1 cellular context compared by ENCODE assay signal in the genomic region with DNA sequence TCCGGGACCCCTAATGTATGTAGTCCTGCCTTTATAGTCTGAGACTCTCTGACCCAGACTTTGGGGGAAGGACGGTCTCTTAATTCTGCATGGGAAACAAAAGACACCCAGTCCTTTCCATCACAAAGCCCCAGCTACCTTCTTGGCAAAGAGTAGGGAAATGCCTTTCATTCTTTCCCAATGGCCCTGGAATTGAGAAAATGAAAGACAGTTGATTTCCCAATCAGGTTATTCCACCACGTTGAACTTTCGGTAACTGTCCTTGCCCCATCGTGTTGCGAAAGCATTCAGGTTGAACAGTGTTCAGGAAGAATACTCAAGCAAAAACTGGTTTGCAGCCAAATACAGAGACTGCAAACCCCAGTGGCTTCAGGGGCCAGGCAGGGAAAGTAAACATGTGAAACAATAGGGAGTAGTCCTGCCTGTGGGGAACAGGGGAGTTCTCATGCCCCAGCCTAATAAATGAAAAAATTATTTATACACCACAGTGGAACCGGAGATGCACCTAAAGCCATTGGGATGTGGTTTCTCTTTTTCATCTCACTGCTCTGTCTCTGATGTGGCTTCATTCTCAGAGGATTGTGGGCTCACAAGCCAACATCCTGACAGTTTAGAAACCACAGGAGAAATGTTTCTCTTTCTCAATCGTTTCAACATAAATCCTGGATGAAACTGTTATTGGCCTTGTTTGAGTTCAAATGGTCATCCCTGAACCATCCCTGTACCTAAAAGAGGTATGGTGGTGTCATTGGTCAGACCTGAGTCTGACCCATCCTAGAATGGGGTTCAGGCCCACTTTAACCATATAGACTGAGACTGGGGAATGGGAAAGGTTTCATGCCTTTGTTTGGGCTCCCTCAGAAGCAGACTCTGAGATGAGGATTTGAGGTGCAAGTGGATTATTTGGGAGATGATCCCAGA.
TF ChIP-seq lines count a peak whose summit lies in the region.

No MANE protein-coding gene starts in this region.

TF ChIP-seq in HepG2, 621 proteins besides CTCF, POLR2A, EP300 and RAD21 (continued from another document and continues in another):
- TF ChIP-seq, protein P1, sequence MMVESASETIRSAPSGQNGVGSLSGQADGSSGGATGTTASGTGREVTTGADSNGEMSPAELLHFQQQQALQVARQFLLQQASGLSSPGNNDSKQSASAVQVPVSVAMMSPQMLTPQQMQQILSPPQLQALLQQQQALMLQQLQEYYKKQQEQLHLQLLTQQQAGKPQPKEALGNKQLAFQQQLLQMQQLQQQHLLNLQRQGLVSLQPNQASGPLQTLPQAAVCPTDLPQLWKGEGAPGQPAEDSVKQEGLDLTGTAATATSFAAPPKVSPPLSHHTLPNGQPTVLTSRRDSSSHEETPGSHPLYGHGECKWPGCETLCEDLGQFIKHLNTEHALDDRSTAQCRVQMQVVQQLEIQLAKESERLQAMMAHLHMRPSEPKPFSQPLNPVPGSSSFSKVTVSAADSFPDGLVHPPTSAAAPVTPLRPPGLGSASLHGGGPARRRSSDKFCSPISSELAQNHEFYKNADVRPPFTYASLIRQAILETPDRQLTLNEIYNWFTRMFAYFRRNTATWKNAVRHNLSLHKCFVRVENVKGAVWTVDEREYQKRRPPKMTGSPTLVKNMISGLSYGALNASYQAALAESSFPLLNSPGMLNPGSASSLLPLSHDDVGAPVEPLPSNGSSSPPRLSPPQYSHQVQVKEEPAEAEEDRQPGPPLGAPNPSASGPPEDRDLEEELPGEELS (CRISPR knock-in tag; IDR thresholded peaks at IDR 0.05), result peak; percentile 99
- TF ChIP-seq ZNF556 (CRISPR knock-in tag; IDR thresholded peaks at IDR 0.05; ENCODE audit: borderline replicate concordance) (peak; percentile 99), ZNF572 (CRISPR knock-in tag; IDR thresholded peaks at IDR 0.05) (peak; percentile 94), CC2D1A (CRISPR knock-in tag; IDR thresholded peaks at IDR 0.05) (peak; percentile 96; the same call in 1 of the 2 replicates), ZNF33A (CRISPR knock-in tag; IDR thresholded peaks at IDR 0.05; ENCODE audit: borderline replicate concordance) (peak; percentile 81; the same call in 1 of the 2 replicates), STAT5B (CRISPR knock-in tag; IDR thresholded peaks at IDR 0.05) (0 out of 2 replicates have a peak, but pooled peaks have one; percentile 81), PAF1 (CRISPR knock-in tag; IDR thresholded peaks at IDR 0.05) (no peak), SRY (CRISPR knock-in tag; IDR thresholded peaks at IDR 0.05) (no peak; the same call in 1 of the 2 replicates), HOXA5 (CRISPR knock-in tag; IDR thresholded peaks at IDR 0.05) (peak; percentile 97), ZFY (CRISPR knock-in tag; IDR thresholded peaks at IDR 0.05) (peak; percentile 55; the same call in 1 of the 2 replicates), CEBPB (IDR thresholded peaks at IDR 0.05; ENCODE audit: borderline replicate concordance, low read depth, low read length) (peak; percentile 100), ZNF446 (CRISPR knock-in tag; IDR thresholded peaks at IDR 0.05) (no peak; the same call in 1 of the 2 replicates), KLF16 (CRISPR knock-in tag; IDR thresholded peaks at IDR 0.05) (peak in 1 of 2 experiments; percentile 100; a peak in 2 of 4 replicates), NFATC3 (CRISPR knock-in tag; IDR thresholded peaks at IDR 0.05) (peak; percentile 98; the same call in 1 of the 2 replicates), ZNF550 (CRISPR knock-in tag; IDR thresholded peaks at IDR 0.05; ENCODE audit: borderline replicate concordance) (0 out of 2 replicates have a peak, but pooled peaks have one; percentile 75), AKAP8 (CRISPR knock-in tag; IDR thresholded peaks at IDR 0.05) (peak; percentile 90), KDM2A (CRISPR knock-in tag; IDR thresholded peaks at IDR 0.05; ENCODE audit: borderline replicate concordance, low read depth) (peak; percentile 86)
- TF ChIP-seq, protein P2, sequence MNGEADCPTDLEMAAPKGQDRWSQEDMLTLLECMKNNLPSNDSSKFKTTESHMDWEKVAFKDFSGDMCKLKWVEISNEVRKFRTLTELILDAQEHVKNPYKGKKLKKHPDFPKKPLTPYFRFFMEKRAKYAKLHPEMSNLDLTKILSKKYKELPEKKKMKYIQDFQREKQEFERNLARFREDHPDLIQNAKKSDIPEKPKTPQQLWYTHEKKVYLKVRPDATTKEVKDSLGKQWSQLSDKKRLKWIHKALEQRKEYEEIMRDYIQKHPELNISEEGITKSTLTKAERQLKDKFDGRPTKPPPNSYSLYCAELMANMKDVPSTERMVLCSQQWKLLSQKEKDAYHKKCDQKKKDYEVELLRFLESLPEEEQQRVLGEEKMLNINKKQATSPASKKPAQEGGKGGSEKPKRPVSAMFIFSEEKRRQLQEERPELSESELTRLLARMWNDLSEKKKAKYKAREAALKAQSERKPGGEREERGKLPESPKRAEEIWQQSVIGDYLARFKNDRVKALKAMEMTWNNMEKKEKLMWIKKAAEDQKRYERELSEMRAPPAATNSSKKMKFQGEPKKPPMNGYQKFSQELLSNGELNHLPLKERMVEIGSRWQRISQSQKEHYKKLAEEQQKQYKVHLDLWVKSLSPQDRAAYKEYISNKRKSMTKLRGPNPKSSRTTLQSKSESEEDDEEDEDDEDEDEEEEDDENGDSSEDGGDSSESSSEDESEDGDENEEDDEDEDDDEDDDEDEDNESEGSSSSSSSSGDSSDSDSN (CRISPR knock-in tag; IDR thresholded peaks at IDR 0.05), result peak; percentile 77
- TF ChIP-seq, protein P3, sequence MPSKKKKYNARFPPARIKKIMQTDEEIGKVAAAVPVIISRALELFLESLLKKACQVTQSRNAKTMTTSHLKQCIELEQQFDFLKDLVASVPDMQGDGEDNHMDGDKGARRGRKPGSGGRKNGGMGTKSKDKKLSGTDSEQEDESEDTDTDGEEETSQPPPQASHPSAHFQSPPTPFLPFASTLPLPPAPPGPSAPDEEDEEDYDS (CRISPR knock-in tag; IDR thresholded peaks at IDR 0.05), result peak; percentile 75
- TF ChIP-seq, protein P4, sequence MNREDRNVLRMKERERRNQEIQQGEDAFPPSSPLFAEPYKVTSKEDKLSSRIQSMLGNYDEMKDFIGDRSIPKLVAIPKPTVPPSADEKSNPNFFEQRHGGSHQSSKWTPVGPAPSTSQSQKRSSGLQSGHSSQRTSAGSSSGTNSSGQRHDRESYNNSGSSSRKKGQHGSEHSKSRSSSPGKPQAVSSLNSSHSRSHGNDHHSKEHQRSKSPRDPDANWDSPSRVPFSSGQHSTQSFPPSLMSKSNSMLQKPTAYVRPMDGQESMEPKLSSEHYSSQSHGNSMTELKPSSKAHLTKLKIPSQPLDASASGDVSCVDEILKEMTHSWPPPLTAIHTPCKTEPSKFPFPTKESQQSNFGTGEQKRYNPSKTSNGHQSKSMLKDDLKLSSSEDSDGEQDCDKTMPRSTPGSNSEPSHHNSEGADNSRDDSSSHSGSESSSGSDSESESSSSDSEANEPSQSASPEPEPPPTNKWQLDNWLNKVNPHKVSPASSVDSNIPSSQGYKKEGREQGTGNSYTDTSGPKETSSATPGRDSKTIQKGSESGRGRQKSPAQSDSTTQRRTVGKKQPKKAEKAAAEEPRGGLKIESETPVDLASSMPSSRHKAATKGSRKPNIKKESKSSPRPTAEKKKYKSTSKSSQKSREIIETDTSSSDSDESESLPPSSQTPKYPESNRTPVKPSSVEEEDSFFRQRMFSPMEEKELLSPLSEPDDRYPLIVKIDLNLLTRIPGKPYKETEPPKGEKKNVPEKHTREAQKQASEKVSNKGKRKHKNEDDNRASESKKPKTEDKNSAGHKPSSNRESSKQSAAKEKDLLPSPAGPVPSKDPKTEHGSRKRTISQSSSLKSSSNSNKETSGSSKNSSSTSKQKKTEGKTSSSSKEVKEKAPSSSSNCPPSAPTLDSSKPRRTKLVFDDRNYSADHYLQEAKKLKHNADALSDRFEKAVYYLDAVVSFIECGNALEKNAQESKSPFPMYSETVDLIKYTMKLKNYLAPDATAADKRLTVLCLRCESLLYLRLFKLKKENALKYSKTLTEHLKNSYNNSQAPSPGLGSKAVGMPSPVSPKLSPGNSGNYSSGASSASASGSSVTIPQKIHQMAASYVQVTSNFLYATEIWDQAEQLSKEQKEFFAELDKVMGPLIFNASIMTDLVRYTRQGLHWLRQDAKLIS (CRISPR knock-in tag; IDR thresholded peaks at IDR 0.05), result no peak; the same call in 1 of the 2 replicates
- TF ChIP-seq, protein P5, sequence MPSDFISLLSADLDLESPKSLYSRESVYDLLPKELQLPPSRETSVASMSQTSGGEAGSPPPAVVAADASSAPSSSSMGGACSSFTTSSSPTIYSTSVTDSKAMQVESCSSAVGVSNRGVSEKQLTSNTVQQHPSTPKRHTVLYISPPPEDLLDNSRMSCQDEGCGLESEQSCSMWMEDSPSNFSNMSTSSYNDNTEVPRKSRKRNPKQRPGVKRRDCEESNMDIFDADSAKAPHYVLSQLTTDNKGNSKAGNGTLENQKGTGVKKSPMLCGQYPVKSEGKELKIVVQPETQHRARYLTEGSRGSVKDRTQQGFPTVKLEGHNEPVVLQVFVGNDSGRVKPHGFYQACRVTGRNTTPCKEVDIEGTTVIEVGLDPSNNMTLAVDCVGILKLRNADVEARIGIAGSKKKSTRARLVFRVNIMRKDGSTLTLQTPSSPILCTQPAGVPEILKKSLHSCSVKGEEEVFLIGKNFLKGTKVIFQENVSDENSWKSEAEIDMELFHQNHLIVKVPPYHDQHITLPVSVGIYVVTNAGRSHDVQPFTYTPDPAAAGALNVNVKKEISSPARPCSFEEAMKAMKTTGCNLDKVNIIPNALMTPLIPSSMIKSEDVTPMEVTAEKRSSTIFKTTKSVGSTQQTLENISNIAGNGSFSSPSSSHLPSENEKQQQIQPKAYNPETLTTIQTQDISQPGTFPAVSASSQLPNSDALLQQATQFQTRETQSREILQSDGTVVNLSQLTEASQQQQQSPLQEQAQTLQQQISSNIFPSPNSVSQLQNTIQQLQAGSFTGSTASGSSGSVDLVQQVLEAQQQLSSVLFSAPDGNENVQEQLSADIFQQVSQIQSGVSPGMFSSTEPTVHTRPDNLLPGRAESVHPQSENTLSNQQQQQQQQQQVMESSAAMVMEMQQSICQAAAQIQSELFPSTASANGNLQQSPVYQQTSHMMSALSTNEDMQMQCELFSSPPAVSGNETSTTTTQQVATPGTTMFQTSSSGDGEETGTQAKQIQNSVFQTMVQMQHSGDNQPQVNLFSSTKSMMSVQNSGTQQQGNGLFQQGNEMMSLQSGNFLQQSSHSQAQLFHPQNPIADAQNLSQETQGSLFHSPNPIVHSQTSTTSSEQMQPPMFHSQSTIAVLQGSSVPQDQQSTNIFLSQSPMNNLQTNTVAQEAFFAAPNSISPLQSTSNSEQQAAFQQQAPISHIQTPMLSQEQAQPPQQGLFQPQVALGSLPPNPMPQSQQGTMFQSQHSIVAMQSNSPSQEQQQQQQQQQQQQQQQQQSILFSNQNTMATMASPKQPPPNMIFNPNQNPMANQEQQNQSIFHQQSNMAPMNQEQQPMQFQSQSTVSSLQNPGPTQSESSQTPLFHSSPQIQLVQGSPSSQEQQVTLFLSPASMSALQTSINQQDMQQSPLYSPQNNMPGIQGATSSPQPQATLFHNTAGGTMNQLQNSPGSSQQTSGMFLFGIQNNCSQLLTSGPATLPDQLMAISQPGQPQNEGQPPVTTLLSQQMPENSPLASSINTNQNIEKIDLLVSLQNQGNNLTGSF (CRISPR knock-in tag; IDR thresholded peaks at IDR 0.05), result 0 out of 2 replicates have a peak, but pooled peaks have one; percentile 79
- TF ChIP-seq, protein P6, sequence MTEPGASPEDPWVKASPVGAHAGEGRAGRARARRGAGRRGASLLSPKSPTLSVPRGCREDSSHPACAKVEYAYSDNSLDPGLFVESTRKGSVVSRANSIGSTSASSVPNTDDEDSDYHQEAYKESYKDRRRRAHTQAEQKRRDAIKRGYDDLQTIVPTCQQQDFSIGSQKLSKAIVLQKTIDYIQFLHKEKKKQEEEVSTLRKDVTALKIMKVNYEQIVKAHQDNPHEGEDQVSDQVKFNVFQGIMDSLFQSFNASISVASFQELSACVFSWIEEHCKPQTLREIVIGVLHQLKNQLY (CRISPR knock-in tag; IDR thresholded peaks at IDR 0.05), result peak; percentile 95
- TF ChIP-seq, protein P7, sequence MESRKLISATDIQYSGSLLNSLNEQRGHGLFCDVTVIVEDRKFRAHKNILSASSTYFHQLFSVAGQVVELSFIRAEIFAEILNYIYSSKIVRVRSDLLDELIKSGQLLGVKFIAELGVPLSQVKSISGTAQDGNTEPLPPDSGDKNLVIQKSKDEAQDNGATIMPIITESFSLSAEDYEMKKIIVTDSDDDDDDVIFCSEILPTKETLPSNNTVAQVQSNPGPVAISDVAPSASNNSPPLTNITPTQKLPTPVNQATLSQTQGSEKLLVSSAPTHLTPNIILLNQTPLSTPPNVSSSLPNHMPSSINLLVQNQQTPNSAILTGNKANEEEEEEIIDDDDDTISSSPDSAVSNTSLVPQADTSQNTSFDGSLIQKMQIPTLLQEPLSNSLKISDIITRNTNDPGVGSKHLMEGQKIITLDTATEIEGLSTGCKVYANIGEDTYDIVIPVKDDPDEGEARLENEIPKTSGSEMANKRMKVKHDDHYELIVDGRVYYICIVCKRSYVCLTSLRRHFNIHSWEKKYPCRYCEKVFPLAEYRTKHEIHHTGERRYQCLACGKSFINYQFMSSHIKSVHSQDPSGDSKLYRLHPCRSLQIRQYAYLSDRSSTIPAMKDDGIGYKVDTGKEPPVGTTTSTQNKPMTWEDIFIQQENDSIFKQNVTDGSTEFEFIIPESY (CRISPR knock-in tag; IDR thresholded peaks at IDR 0.05), result peak; percentile 94
- TF ChIP-seq, protein P8, sequence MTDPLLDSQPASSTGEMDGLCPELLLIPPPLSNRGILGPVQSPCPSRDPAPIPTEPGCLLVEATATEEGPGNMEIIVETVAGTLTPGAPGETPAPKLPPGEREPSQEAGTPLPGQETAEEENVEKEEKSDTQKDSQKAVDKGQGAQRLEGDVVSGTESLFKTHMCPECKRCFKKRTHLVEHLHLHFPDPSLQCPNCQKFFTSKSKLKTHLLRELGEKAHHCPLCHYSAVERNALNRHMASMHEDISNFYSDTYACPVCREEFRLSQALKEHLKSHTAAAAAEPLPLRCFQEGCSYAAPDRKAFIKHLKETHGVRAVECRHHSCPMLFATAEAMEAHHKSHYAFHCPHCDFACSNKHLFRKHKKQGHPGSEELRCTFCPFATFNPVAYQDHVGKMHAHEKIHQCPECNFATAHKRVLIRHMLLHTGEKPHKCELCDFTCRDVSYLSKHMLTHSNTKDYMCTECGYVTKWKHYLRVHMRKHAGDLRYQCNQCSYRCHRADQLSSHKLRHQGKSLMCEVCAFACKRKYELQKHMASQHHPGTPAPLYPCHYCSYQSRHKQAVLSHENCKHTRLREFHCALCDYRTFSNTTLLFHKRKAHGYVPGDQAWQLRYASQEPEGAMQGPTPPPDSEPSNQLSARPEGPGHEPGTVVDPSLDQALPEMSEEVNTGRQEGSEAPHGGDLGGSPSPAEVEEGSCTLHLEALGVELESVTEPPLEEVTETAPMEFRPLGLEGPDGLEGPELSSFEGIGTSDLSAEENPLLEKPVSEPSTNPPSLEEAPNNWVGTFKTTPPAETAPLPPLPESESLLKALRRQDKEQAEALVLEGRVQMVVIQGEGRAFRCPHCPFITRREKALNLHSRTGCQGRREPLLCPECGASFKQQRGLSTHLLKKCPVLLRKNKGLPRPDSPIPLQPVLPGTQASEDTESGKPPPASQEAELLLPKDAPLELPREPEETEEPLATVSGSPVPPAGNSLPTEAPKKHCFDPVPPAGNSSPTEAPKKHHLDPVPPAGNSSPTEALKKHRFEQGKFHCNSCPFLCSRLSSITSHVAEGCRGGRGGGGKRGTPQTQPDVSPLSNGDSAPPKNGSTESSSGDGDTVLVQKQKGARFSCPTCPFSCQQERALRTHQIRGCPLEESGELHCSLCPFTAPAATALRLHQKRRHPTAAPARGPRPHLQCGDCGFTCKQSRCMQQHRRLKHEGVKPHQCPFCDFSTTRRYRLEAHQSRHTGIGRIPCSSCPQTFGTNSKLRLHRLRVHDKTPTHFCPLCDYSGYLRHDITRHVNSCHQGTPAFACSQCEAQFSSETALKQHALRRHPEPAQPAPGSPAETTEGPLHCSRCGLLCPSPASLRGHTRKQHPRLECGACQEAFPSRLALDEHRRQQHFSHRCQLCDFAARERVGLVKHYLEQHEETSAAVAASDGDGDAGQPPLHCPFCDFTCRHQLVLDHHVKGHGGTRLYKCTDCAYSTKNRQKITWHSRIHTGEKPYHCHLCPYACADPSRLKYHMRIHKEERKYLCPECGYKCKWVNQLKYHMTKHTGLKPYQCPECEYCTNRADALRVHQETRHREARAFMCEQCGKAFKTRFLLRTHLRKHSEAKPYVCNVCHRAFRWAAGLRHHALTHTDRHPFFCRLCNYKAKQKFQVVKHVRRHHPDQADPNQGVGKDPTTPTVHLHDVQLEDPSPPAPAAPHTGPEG (CRISPR knock-in tag; IDR thresholded peaks at IDR 0.05), result peak; percentile 59; the same call in 1 of the 2 replicates
